ENCODE assay signal across 18 cellular contexts in genomic region chr6:40325041-40325440, GRCh38.
A peak's percentile ranks its signal among the peaks of the same experiment; 100 is the strongest.
DNase-seq lines count a peak whose midpoint lies in the region; ATAC-seq and TF ChIP-seq lines count a peak whose summit lies in the region.
"Had no signal": no experiment of that assay in that cellular context is flagged by ENCODE, and none has a peak within 500 bp of the region (broad histone marks: within the 10 kb centered on the region; RNA-seq: fewer than 3 reads in every experiment).

No MANE protein-coding gene starts in this region.

- H3K9me2 ChIP-seq in hepatocyte (replicated peaks; ENCODE audit: insufficient read depth): no peaks in the 10 kb centered on the region

- no peaks in the 10 kb centered on the region for H4K20me1 ChIP-seq in hepatocyte (ENCODE audit: insufficient read depth, poor library complexity, severe bottlenecking)
- H4K20me1 ChIP-seq: BLaER1 had no signal

- TF ChIP-seq CTCF in heart right ventricle (IDR thresholded peaks at IDR 0.05) (no peak), hepatocyte (IDR thresholded peaks at IDR 0.05; ENCODE audit: poor library complexity) (no peak)

- no peak overlapping the region for H3K4me2 ChIP-seq in hepatocyte
- H3K4me2 ChIP-seq: BLaER1, GM23338, KMS-11 had no signal

- no peaks in the 10 kb centered on the region for H3K79me2 ChIP-seq in hepatocyte

- peak; percentile 47 for ATAC-seq in left ventricle myocardium superior
- ATAC-seq in heart right ventricle: no peak
- ATAC-seq in HG02840 (IDR thresholded peaks at IDR 0.05; ENCODE audit: low FRiP score, unreplicated experiment): no peak
- ATAC-seq: GM23338, HepG2 had no signal

- H3K27ac ChIP-seq in heart right ventricle (no peak overlapping the region), SJCRH30 (no peak overlapping the region), hepatocyte (no peak overlapping the region)
- H3K27ac ChIP-seq: 22Rv1, BLaER1, KMS-11 had no signal

- WGBS in heart right ventricle, 2 donors: 42 to 65% methylated on average over 2 of the region's 2 CpGs
- 73% methylated on average over 2 of the region's 2 CpGs for WGBS in hepatocyte (ENCODE audit: low lambda C conversion rate, missing lambda C conversion rate)

- intact Hi-C loops in left ventricle myocardium superior (cut with micrococcal nuclease) (no loop called here), heart right ventricle (cut with DNase I) (loop anchor here in 6 of 10 donors (5.0 to 10.0 kb wide), 6 partner anchors 260 to 700 kb away; partner anchors contain the start of gene LRFN2 (in 6 of the 6))

- H3K9me3 ChIP-seq in heart right ventricle (no peaks in the 10 kb centered on the region), SJCRH30 (replicated peaks) (no peaks in the 10 kb centered on the region), hepatocyte (ENCODE audit: low read depth) (no peaks in the 10 kb centered on the region)
- H3K9me3 ChIP-seq: BLaER1 had no signal

- DNase-seq in DMS53 (lab: John Stamatoyannopoulos, UW) (peak; percentile 17), DMS53 treated with DMSO at 0.1 percent for 48 hours (lab: John Stamatoyannopoulos, UW; ENCODE audit: unreplicated experiment) (no peak), left ventricle myocardium superior (peak; percentile 41), heart right ventricle (no peak), SJCRH30 (peak; percentile 13 to 28), DMS 273 (lab: John Stamatoyannopoulos, UW; ENCODE audit: unreplicated experiment) (no peak), hepatocyte (ENCODE audit: low spot score) (no peak)
- DNase-seq: CD8-positive, alpha-beta memory T cell; NCI-H1092 treated with DMSO at 0.1 percent for 48 hours; NCI-H1930; NCI-H226; T-helper 9 cell had no signal

- H3K4me3 ChIP-seq in heart right ventricle (no peak overlapping the region), SJCRH30 (no peak overlapping the region), hepatocyte (no peak overlapping the region)
- H3K4me3 ChIP-seq: BLaER1, GM23338 had no signal

- peaks cover 0 to 20% (median 6%) of the 10 kb centered on the region in 9 donors for H3K4me1 ChIP-seq in heart right ventricle
- peaks cover 10% of the 10 kb centered on the region; the same call in 1 of the 2 replicates for H3K4me1 ChIP-seq in SJCRH30
- H3K4me1 ChIP-seq in hepatocyte (ENCODE audit: insufficient read depth): no peaks in the 10 kb centered on the region

- no peak overlapping the region for H2AFZ ChIP-seq in hepatocyte
- H2AFZ ChIP-seq: GM23338 had no signal

- no peaks in the 10 kb centered on the region for H3K36me3 ChIP-seq in heart right ventricle
- no peaks in the 10 kb centered on the region for H3K36me3 ChIP-seq in SJCRH30
- H3K36me3 ChIP-seq in hepatocyte (replicated peaks; ENCODE audit: insufficient read depth, low read depth): no peaks in the 10 kb centered on the region
- H3K36me3 ChIP-seq: BLaER1 had no signal

- H3K27me3 ChIP-seq in heart right ventricle (peaks cover 0 to 62% (median 29%) of the 10 kb centered on the region in 7 donors), SJCRH30 (no peaks in the 10 kb centered on the region), hepatocyte (peaks cover 15% of the 10 kb centered on the region)
- H3K27me3 ChIP-seq: BLaER1 had no signal

Comparison
In these comparisons a context has a peak if more than half of its experiments do, and no peak if none do; other contexts are left out.
1. DNase-seq: peak in DMS53 (single experiment), left ventricle myocardium superior (single experiment) and SJCRH30 (2 of 2); none in DMS53 treated with DMSO at 0.1 percent for 48 hours (single experiment), heart right ventricle (0 of 2), DMS 273 (single experiment) and hepatocyte (single experiment).